Comparison of ENCODE assay signal across 3 cellular contexts in the genomic region with DNA sequence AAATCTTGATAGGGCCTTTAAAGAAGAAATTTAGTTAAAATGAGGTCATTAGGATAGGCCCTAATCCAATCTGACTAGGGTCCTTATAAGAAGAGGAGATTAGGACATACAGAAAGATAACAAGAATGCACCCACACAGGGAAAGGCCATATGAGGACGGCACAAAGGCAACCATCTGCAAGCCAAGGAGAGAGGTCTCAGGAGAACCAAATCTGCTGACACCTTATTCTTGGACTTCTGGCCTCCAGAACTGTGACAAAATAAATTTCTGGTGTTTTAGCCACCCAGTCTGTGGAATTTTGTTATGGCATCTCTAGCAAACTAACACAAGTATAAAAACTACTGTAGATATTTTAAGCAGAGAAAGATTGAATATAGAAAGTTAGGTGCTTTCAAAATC.
TF ChIP-seq lines count a peak whose summit lies in the region.

No MANE protein-coding gene starts in this region.

TF ChIP-seq in IMR-90, 13 proteins besides CTCF, POLR2A, EP300 and RAD21:
- TF ChIP-seq ELK1 (IDR thresholded peaks at IDR 0.05; ENCODE audit: borderline replicate concordance, low read depth, low read length) (no peak), MXI1 (IDR thresholded peaks at IDR 0.05; ENCODE audit: borderline replicate concordance, low read depth, low read length) (no peak), MAFK (IDR thresholded peaks at IDR 0.05; ENCODE audit: low read depth, low read length) (peak; percentile 19; the same call in 1 of the 2 replicates)

TF ChIP-seq in H1, 55 proteins besides CTCF, POLR2A, EP300 and RAD21:
- TF ChIP-seq TBP (IDR thresholded peaks at IDR 0.05; ENCODE audit: low read depth, low read length): no peak
- TF ChIP-seq ATF3 (IDR thresholded peaks at IDR 0.05; ENCODE audit: insufficient read depth, low read depth, low read length): no peak
- no peak for TF ChIP-seq KDM1A (IDR thresholded peaks at IDR 0.05; ENCODE audit: borderline replicate concordance, low read length)

TF ChIP-seq in HepG2, 621 proteins besides CTCF, POLR2A, EP300 and RAD21:
- TF ChIP-seq TFAP4 (IDR thresholded peaks at IDR 0.05; ENCODE audit: borderline replicate concordance, low read depth) (no peak), BCL6 (CRISPR knock-in tag; IDR thresholded peaks at IDR 0.05) (no peak), MAFK (conservative IDR thresholded peaks at IDR 0.05 in 1 of 2, IDR thresholded peaks at IDR 0.05 in 1 of 2; ENCODE audit: low read length in 2 of 2) (peak in 1 of 2 experiments; percentile 62; a peak in 2 of 4 replicates)
- TF ChIP-seq, protein P1, sequence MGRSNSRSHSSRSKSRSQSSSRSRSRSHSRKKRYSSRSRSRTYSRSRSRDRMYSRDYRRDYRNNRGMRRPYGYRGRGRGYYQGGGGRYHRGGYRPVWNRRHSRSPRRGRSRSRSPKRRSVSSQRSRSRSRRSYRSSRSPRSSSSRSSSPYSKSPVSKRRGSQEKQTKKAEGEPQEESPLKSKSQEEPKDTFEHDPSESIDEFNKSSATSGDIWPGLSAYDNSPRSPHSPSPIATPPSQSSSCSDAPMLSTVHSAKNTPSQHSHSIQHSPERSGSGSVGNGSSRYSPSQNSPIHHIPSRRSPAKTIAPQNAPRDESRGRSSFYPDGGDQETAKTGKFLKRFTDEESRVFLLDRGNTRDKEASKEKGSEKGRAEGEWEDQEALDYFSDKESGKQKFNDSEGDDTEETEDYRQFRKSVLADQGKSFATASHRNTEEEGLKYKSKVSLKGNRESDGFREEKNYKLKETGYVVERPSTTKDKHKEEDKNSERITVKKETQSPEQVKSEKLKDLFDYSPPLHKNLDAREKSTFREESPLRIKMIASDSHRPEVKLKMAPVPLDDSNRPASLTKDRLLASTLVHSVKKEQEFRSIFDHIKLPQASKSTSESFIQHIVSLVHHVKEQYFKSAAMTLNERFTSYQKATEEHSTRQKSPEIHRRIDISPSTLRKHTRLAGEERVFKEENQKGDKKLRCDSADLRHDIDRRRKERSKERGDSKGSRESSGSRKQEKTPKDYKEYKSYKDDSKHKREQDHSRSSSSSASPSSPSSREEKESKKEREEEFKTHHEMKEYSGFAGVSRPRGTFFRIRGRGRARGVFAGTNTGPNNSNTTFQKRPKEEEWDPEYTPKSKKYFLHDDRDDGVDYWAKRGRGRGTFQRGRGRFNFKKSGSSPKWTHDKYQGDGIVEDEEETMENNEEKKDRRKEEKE (IDR thresholded peaks at IDR 0.05): no peak
TF ChIP-seq in HepG2: peak in this region for 1.
